In genomic region chr5:88681402-88681801, GRCh38 we compare ENCODE assay signal across 1 cellular context.
TF ChIP-seq lines count a peak whose summit lies in the region.

No MANE protein-coding gene starts in this region.

TF ChIP-seq in HepG2, 621 proteins besides CTCF, POLR2A, EP300 and RAD21 (continued from another document):
- TF ChIP-seq THAP9 (CRISPR knock-in tag; IDR thresholded peaks at IDR 0.05; ENCODE audit: borderline replicate concordance), result no peak
- TF ChIP-seq, protein P1, sequence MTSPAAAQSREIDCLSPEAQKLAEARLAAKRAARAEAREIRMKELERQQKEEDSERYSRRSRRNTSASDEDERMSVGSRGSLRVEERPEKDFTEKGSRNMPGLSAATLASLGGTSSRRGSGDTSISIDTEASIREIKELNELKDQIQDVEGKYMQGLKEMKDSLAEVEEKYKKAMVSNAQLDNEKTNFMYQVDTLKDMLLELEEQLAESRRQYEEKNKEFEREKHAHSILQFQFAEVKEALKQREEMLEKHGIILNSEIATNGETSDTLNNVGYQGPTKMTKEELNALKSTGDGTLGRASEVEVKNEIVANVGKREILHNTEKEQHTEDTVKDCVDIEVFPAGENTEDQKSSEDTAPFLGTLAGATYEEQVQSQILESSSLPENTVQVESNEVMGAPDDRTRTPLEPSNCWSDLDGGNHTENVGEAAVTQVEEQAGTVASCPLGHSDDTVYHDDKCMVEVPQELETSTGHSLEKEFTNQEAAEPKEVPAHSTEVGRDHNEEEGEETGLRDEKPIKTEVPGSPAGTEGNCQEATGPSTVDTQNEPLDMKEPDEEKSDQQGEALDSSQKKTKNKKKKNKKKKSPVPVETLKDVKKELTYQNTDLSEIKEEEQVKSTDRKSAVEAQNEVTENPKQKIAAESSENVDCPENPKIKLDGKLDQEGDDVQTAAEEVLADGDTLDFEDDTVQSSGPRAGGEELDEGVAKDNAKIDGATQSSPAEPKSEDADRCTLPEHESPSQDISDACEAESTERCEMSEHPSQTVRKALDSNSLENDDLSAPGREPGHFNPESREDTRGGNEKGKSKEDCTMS (CRISPR knock-in tag; conservative IDR thresholded peaks at IDR 0.05), result no peak
- TF ChIP-seq ZNF816 (CRISPR knock-in tag; IDR thresholded peaks at IDR 0.05; ENCODE audit: borderline replicate concordance), result no peak
- no peak for TF ChIP-seq ZMAT3 (CRISPR knock-in tag; conservative IDR thresholded peaks at IDR 0.05)
- no peak for TF ChIP-seq ZSCAN31 (CRISPR knock-in tag; IDR thresholded peaks at IDR 0.05; ENCODE audit: low read depth)
- no peak for TF ChIP-seq ZNF891 (CRISPR knock-in tag; IDR thresholded peaks at IDR 0.05)
